20 cellular contexts compared by ENCODE assay signal in the genomic region with DNA sequence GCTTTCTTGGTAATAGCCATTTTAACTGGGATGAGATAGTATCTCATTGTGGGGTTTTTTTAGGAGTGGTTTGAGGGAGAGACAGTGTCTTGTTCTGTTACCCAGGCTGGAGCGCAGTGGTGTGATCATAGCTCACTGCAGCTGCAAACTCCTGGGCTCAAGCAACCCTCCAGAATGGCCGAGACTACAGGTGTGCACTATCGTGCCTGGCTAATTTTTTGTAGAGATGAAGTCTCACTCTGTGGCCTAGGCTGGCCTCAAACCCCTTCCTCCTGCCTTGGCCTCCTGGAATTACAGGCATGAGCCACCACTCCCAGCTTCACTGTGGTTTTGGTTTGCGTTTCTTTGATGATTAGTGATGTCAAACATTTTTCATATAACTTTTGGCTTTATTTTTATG.
DNase-seq lines count a peak whose midpoint lies in the region; ATAC-seq and TF ChIP-seq lines count a peak whose summit lies in the region.
"Had no signal": no experiment of that assay in that cellular context is flagged by ENCODE, and none has a peak within 500 bp of the region (broad histone marks: within the 10 kb centered on the region; RNA-seq: fewer than 3 reads in every experiment).

No MANE protein-coding gene starts in this region.

- no peaks in the 10 kb centered on the region for H3K27me3 Mint-ChIP-seq in activated CD8-positive, alpha-beta memory T cell treated with anti-CD3 and anti-CD28 coated beads, Interleukin-2, amount 10 ng/mL, durations not matched to agents 7 days and 5 days
- no peaks in the 10 kb centered on the region for H3K27me3 Mint-ChIP-seq in activated naive CD8-positive, alpha-beta T cell treated with anti-CD3 and anti-CD28 coated beads, Interleukin-2, amount 10 ng/mL, durations not matched to agents 7 days and 5 days
- H3K27me3 Mint-ChIP-seq in activated naive CD8-positive, alpha-beta T cell treated with anti-CD3 and anti-CD28 coated beads for 36 hours = no peaks in the 10 kb centered on the region
- H3K27me3 Mint-ChIP-seq in nephron (ENCODE audit: low read depth) (no peaks in the 10 kb centered on the region), HFFc6 (ENCODE audit: insufficient read depth) (no peaks in the 10 kb centered on the region; the same call in 1 of the 2 replicates)
- no peaks in the 10 kb centered on the region for H3K27me3 Mint-ChIP-seq in stimulated activated naive B cell treated with anti-CD40 and anti-IgM and Interleukin-4, amounts not matched to agents 10 μg/mL and 1 μg/mL and 100 μg/mL, for 72 hours
- H3K27me3 Mint-ChIP-seq: B cell; CD4-positive, CD25-positive, alpha-beta regulatory T cell had no signal

- DNase-seq in activated CD8-positive, alpha-beta memory T cell treated with anti-CD3 and anti-CD28 coated beads, Interleukin-2, amount 10 ng/mL, durations not matched to agents 7 days and 5 days = peak; percentile 49
- no peak for DNase-seq in activated CD8-positive, alpha-beta memory T cell treated with anti-CD3 and anti-CD28 coated beads, Interleukin-2, amount 50 U/mL, for 4 hours
- DNase-seq in activated naive CD8-positive, alpha-beta T cell treated with anti-CD3 and anti-CD28 coated beads, Interleukin-2, amount 10 ng/mL, durations not matched to agents 7 days and 5 days = no peak
- no peak for DNase-seq in activated naive CD8-positive, alpha-beta T cell treated with anti-CD3 and anti-CD28 coated beads for 36 hours
- no peak for DNase-seq in stimulated activated naive B cell treated with anti-CD40 and anti-IgM and Interleukin-4, amounts not matched to agents 10 μg/mL and 1 μg/mL and 100 μg/mL, for 72 hours
- DNase-seq in HFFc6 (no peak), GM19240 (ENCODE audit: insufficient read length, low spot score) (no peak)
- DNase-seq: 8988T; Caco-2; CD4-positive, CD25-positive, alpha-beta regulatory T cell; CD8-positive, alpha-beta T cell; DMS153; EL; GDM1; H9 had no signal

- peaks cover 14% of the 10 kb centered on the region for H3K4me1 Mint-ChIP-seq in activated CD8-positive, alpha-beta memory T cell treated with anti-CD3 and anti-CD28 coated beads, Interleukin-2, amount 10 ng/mL, durations not matched to agents 7 days and 5 days
- H3K4me1 Mint-ChIP-seq in activated naive CD8-positive, alpha-beta T cell treated with anti-CD3 and anti-CD28 coated beads, Interleukin-2, amount 10 ng/mL, durations not matched to agents 7 days and 5 days = peaks cover 18% of the 10 kb centered on the region
- H3K4me1 Mint-ChIP-seq in activated naive CD8-positive, alpha-beta T cell treated with anti-CD3 and anti-CD28 coated beads for 36 hours = peaks cover 6% of the 10 kb centered on the region
- H3K4me1 Mint-ChIP-seq in nephron (peaks cover 44% of the 10 kb centered on the region), HFFc6 (ENCODE audit: low read depth) (peaks cover 56% of the 10 kb centered on the region)
- peaks cover under 1 to 3% of the 10 kb centered on the region in 2 donors for H3K4me1 Mint-ChIP-seq in stimulated activated naive B cell treated with anti-CD40 and anti-IgM and Interleukin-4, amounts not matched to agents 10 μg/mL and 1 μg/mL and 100 μg/mL, for 72 hours

- ATAC-seq in activated CD8-positive, alpha-beta memory T cell treated with anti-CD3 and anti-CD28 coated beads, Interleukin-2, amount 10 ng/mL, durations not matched to agents 7 days and 5 days = no peak
- ATAC-seq in activated naive CD8-positive, alpha-beta T cell treated with anti-CD3 and anti-CD28 coated beads, Interleukin-2, amount 10 ng/mL, durations not matched to agents 7 days and 5 days (ENCODE audit: low read depth) = peak; percentile 36
- ATAC-seq in stimulated activated naive B cell treated with anti-CD40 and anti-IgM and Interleukin-4, amounts not matched to agents 10 μg/mL and 1 μg/mL and 100 μg/mL, for 72 hours (replicated peaks) = no peak
- ATAC-seq: CD8-positive, alpha-beta T cell; GM12878; GM23338; HCT116 had no signal

- H3K36me3 Mint-ChIP-seq in activated CD8-positive, alpha-beta memory T cell treated with anti-CD3 and anti-CD28 coated beads, Interleukin-2, amount 10 ng/mL, durations not matched to agents 7 days and 5 days = peaks cover 2% of the 10 kb centered on the region
- H3K36me3 Mint-ChIP-seq in activated naive CD8-positive, alpha-beta T cell treated with anti-CD3 and anti-CD28 coated beads, Interleukin-2, amount 10 ng/mL, durations not matched to agents 7 days and 5 days = peaks cover 1% of the 10 kb centered on the region
- H3K36me3 Mint-ChIP-seq in activated naive CD8-positive, alpha-beta T cell treated with anti-CD3 and anti-CD28 coated beads for 36 hours = no peaks in the 10 kb centered on the region
- H3K36me3 Mint-ChIP-seq in nephron (ENCODE audit: low read depth) (peaks cover 20% of the 10 kb centered on the region), HFFc6 (ENCODE audit: low read depth) (no peaks in the 10 kb centered on the region; the same call in 1 of the 2 replicates)
- peaks cover 7 to 12% of the 10 kb centered on the region in 2 donors for H3K36me3 Mint-ChIP-seq in stimulated activated naive B cell treated with anti-CD40 and anti-IgM and Interleukin-4, amounts not matched to agents 10 μg/mL and 1 μg/mL and 100 μg/mL, for 72 hours

- no peak overlapping the region for H3K27ac Mint-ChIP-seq in activated CD8-positive, alpha-beta memory T cell treated with anti-CD3 and anti-CD28 coated beads, Interleukin-2, amount 10 ng/mL, durations not matched to agents 7 days and 5 days
- H3K27ac Mint-ChIP-seq in activated naive CD8-positive, alpha-beta T cell treated with anti-CD3 and anti-CD28 coated beads, Interleukin-2, amount 10 ng/mL, durations not matched to agents 7 days and 5 days = no peak overlapping the region
- H3K27ac Mint-ChIP-seq in activated naive CD8-positive, alpha-beta T cell treated with anti-CD3 and anti-CD28 coated beads for 36 hours = no peak overlapping the region
- H3K27ac Mint-ChIP-seq in nephron (peak overlapping the region in 2 of 3 experiments; percentile 50 to 92), HFFc6 (no peak overlapping the region)
- H3K27ac Mint-ChIP-seq in stimulated activated naive B cell treated with anti-CD40 and anti-IgM and Interleukin-4, amounts not matched to agents 10 μg/mL and 1 μg/mL and 100 μg/mL, for 72 hours = peak overlapping the region; percentile 51
- H3K27ac Mint-ChIP-seq: B cell; CD4-positive, CD25-positive, alpha-beta regulatory T cell; CD8-positive, alpha-beta T cell; GM23338; H9 had no signal

- CTCF ChIA-PET in activated CD8-positive, alpha-beta memory T cell treated with anti-CD3 and anti-CD28 coated beads, Interleukin-2, amount 10 ng/mL, durations not matched to agents 7 days and 5 days (lab: Charles Lee) = no interaction called here

- TF ChIP-seq CTCF in nephron (IDR thresholded peaks at IDR 0.05; ENCODE audit: unreplicated experiment in 3 of 3) = no peak
- no peak for TF ChIP-seq CTCF in HFFc6 (IDR thresholded peaks at IDR 0.05)

- POLR2A ChIA-PET in activated naive CD8-positive, alpha-beta T cell treated with anti-CD3 and anti-CD28 coated beads, Interleukin-2, amount 10 ng/mL, durations not matched to agents 7 days and 5 days (lab: Charles Lee) = no interaction called here

- H3K9me3 Mint-ChIP-seq in activated CD8-positive, alpha-beta memory T cell treated with anti-CD3 and anti-CD28 coated beads, Interleukin-2, amount 10 ng/mL, durations not matched to agents 7 days and 5 days (ENCODE audit: low read depth) = no peaks in the 10 kb centered on the region
- H3K9me3 Mint-ChIP-seq in activated naive CD8-positive, alpha-beta T cell treated with anti-CD3 and anti-CD28 coated beads, Interleukin-2, amount 10 ng/mL, durations not matched to agents 7 days and 5 days = no peaks in the 10 kb centered on the region
- no peaks in the 10 kb centered on the region for H3K9me3 Mint-ChIP-seq in activated naive CD8-positive, alpha-beta T cell treated with anti-CD3 and anti-CD28 coated beads for 36 hours
- H3K9me3 Mint-ChIP-seq in nephron (no peaks in the 10 kb centered on the region), HFFc6 (no peaks in the 10 kb centered on the region)
- no peaks in the 10 kb centered on the region for H3K9me3 Mint-ChIP-seq in stimulated activated naive B cell treated with anti-CD40 and anti-IgM and Interleukin-4, amounts not matched to agents 10 μg/mL and 1 μg/mL and 100 μg/mL, for 72 hours
- H3K9me3 Mint-ChIP-seq: CD4-positive, CD25-positive, alpha-beta regulatory T cell; CD8-positive, alpha-beta T cell; GM23338; H9 had no signal

- no peak overlapping the region for H3K4me3 Mint-ChIP-seq in activated CD8-positive, alpha-beta memory T cell treated with anti-CD3 and anti-CD28 coated beads, Interleukin-2, amount 10 ng/mL, durations not matched to agents 7 days and 5 days
- no peak overlapping the region for H3K4me3 Mint-ChIP-seq in activated naive CD8-positive, alpha-beta T cell treated with anti-CD3 and anti-CD28 coated beads, Interleukin-2, amount 10 ng/mL, durations not matched to agents 7 days and 5 days
- no peak overlapping the region for H3K4me3 Mint-ChIP-seq in activated naive CD8-positive, alpha-beta T cell treated with anti-CD3 and anti-CD28 coated beads for 36 hours
- H3K4me3 Mint-ChIP-seq in nephron (no peak overlapping the region), HFFc6 (no peak overlapping the region)
- no peak overlapping the region for H3K4me3 Mint-ChIP-seq in stimulated activated naive B cell treated with anti-CD40 and anti-IgM and Interleukin-4, amounts not matched to agents 10 μg/mL and 1 μg/mL and 100 μg/mL, for 72 hours
- H3K4me3 Mint-ChIP-seq: B cell; CD4-positive, CD25-positive, alpha-beta regulatory T cell; CD8-positive, alpha-beta T cell; GM23338; H9 had no signal

Comparison
In these comparisons a context has a peak if more than half of its experiments do, and no peak if none do; other contexts are left out.
1. H3K27ac Mint-ChIP-seq: peak in nephron (2 of 3) and stimulated activated naive B cell treated with anti-CD40 and anti-IgM and Interleukin-4, amounts not matched to agents 10 μg/mL and 1 μg/mL and 100 μg/mL, for 72 hours (single experiment); none in activated CD8-positive, alpha-beta memory T cell treated with anti-CD3 and anti-CD28 coated beads, Interleukin-2, amount 10 ng/mL, durations not matched to agents 7 days and 5 days (single experiment), activated naive CD8-positive, alpha-beta T cell treated with anti-CD3 and anti-CD28 coated beads, Interleukin-2, amount 10 ng/mL, durations not matched to agents 7 days and 5 days (single experiment), activated naive CD8-positive, alpha-beta T cell treated with anti-CD3 and anti-CD28 coated beads for 36 hours (single experiment) and HFFc6 (single experiment).